In genomic region chr7:64946772-64947171, GRCh38 we compare ENCODE assay signal across 9 cellular contexts. TPM values are rescaled to one million over a fixed set of nuclear protein-coding genes. Genes with fewer than 3 reads are reported as not detected.
DNase-seq lines count a peak whose midpoint lies in the region; ATAC-seq and TF ChIP-seq lines count a peak whose summit lies in the region.
"Had no signal": no experiment of that assay in that cellular context is flagged by ENCODE, and none has a peak within 500 bp of the region (broad histone marks: within the 10 kb centered on the region; RNA-seq: fewer than 3 reads in every experiment).

No MANE protein-coding gene starts in this region.

- no peak overlapping the region for H3K27ac ChIP-seq in CD4-positive, alpha-beta T cell (ENCODE audit: low read depth, low read length)

- H3K9me3 Mint-ChIP-seq in activated CD4-positive, alpha-beta T cell treated with anti-CD3 and anti-CD28 coated beads, Interleukin-2, amount 10 ng/mL, durations not matched to agents 24 days and 14 days: no peaks in the 10 kb centered on the region
- no peaks in the 10 kb centered on the region for H3K9me3 Mint-ChIP-seq in stimulated activated effector memory CD8-positive, alpha-beta T cell treated with anti-CD3 and anti-CD28 coated beads, Interleukin-12 subunit alpha, Interleukin-12 subunit beta, amount 100 ng/mL, for 72 hours
- no peaks in the 10 kb centered on the region for H3K9me3 Mint-ChIP-seq in CD4-positive, alpha-beta T cell
- H3K9me3 Mint-ChIP-seq: central memory CD8-positive, alpha-beta T cell had no signal

- no peaks in the 10 kb centered on the region for H3K36me3 Mint-ChIP-seq in activated CD4-positive, alpha-beta T cell treated with anti-CD3 and anti-CD28 coated beads, Interleukin-2, amount 10 ng/mL, durations not matched to agents 24 days and 14 days (ENCODE audit: low read depth)
- H3K36me3 Mint-ChIP-seq in stimulated activated effector memory CD8-positive, alpha-beta T cell treated with anti-CD3 and anti-CD28 coated beads, Interleukin-12 subunit alpha, Interleukin-12 subunit beta, amount 100 ng/mL, for 72 hours: no peaks in the 10 kb centered on the region
- H3K36me3 Mint-ChIP-seq in CD4-positive, alpha-beta T cell (ENCODE audit: low read depth): no peaks in the 10 kb centered on the region

- intact Hi-C loops in activated CD4-positive, alpha-beta T cell treated with anti-CD3 and anti-CD28 coated beads, Interleukin-2, amount 10 ng/mL, durations not matched to agents 24 days and 14 days (cut with micrococcal nuclease): no loop called here
- intact Hi-C loops in head of caudate nucleus (cut with DNase I): no loop called here
- intact Hi-C loops in CD4-positive, alpha-beta T cell (cut with DNase I, micrococcal nuclease): no loop called here

- H3K9me3 ChIP-seq in CD4-positive, alpha-beta T cell (ENCODE audit: control insufficient read depth, low read length): no peaks in the 10 kb centered on the region

- no peak for TF ChIP-seq CTCF in CD4-positive, alpha-beta T cell (IDR thresholded peaks at IDR 0.05)

- H3K27ac Mint-ChIP-seq in activated CD4-positive, alpha-beta T cell treated with anti-CD3 and anti-CD28 coated beads, Interleukin-2, amount 10 ng/mL, durations not matched to agents 24 days and 14 days: no peak overlapping the region
- H3K27ac Mint-ChIP-seq in stimulated activated effector memory CD8-positive, alpha-beta T cell treated with anti-CD3 and anti-CD28 coated beads, Interleukin-12 subunit alpha, Interleukin-12 subunit beta, amount 100 ng/mL, for 72 hours: no peak overlapping the region
- no peak overlapping the region for H3K27ac Mint-ChIP-seq in CD4-positive, alpha-beta T cell

- POLR2A ChIA-PET in CD4-positive, alpha-beta T cell (lab: Charles Lee): no interaction called here

- no peaks in the 10 kb centered on the region for H3K4me1 Mint-ChIP-seq in activated CD4-positive, alpha-beta T cell treated with anti-CD3 and anti-CD28 coated beads, Interleukin-2, amount 10 ng/mL, durations not matched to agents 24 days and 14 days
- H3K4me1 Mint-ChIP-seq in stimulated activated effector memory CD8-positive, alpha-beta T cell treated with anti-CD3 and anti-CD28 coated beads, Interleukin-12 subunit alpha, Interleukin-12 subunit beta, amount 100 ng/mL, for 72 hours: no peaks in the 10 kb centered on the region
- peaks cover 5% of the 10 kb centered on the region for H3K4me1 Mint-ChIP-seq in CD4-positive, alpha-beta T cell (ENCODE audit: low read depth)
- H3K4me1 Mint-ChIP-seq: central memory CD8-positive, alpha-beta T cell had no signal

- H3K27me3 Mint-ChIP-seq in activated CD4-positive, alpha-beta T cell treated with anti-CD3 and anti-CD28 coated beads, Interleukin-2, amount 10 ng/mL, durations not matched to agents 24 days and 14 days: peaks cover 28% of the 10 kb centered on the region
- peaks cover 65% of the 10 kb centered on the region for H3K27me3 Mint-ChIP-seq in CD4-positive, alpha-beta T cell

- CTCF ChIA-PET in CD4-positive, alpha-beta T cell (lab: Charles Lee): no interaction called here

- H3K4me3 Mint-ChIP-seq in activated CD4-positive, alpha-beta T cell treated with anti-CD3 and anti-CD28 coated beads, Interleukin-2, amount 10 ng/mL, durations not matched to agents 24 days and 14 days: no peak overlapping the region
- no peak overlapping the region for H3K4me3 Mint-ChIP-seq in stimulated activated effector memory CD8-positive, alpha-beta T cell treated with anti-CD3 and anti-CD28 coated beads, Interleukin-12 subunit alpha, Interleukin-12 subunit beta, amount 100 ng/mL, for 72 hours
- H3K4me3 Mint-ChIP-seq in CD4-positive, alpha-beta T cell: no peak overlapping the region
- H3K4me3 Mint-ChIP-seq: central memory CD8-positive, alpha-beta T cell had no signal

- H3K27me3 ChIP-seq in CD4-positive, alpha-beta T cell (ENCODE audit: control insufficient read depth, insufficient read depth, low read length): peaks cover 56% of the 10 kb centered on the region

- DNase-seq in activated CD4-positive, alpha-beta T cell treated with anti-CD3 and anti-CD28 coated beads, Interleukin-2, amount 10 ng/mL, durations not matched to agents 24 days and 14 days: peak; percentile 57
- no peak for DNase-seq in activated CD4-positive, alpha-beta T cell treated with anti-CD3 and anti-CD28 coated beads for 4 hours
- DNase-seq in SK-N-DZ (ENCODE audit: low spot score) (peak; percentile 75), head of caudate nucleus (peak in 24 of 42 donors; percentile 6 to 55 (median 32)), NCI-H2029 treated with DMSO at 0.1 percent for 48 hours (lab: John Stamatoyannopoulos, UW) (no peak)
- DNase-seq in stimulated activated effector memory CD8-positive, alpha-beta T cell treated with anti-CD3 and anti-CD28 coated beads, Interleukin-12 subunit alpha, Interleukin-12 subunit beta, amount 100 ng/mL, for 72 hours (ENCODE audit: low spot score in 2 of 2): no peak
- DNase-seq in CD4-positive, alpha-beta T cell: no peak

- peak; percentile 64 for ATAC-seq in stimulated activated effector memory CD8-positive, alpha-beta T cell treated with anti-CD3 and anti-CD28 coated beads, Interleukin-12 subunit alpha, Interleukin-12 subunit beta, amount 100 ng/mL, for 72 hours
- ATAC-seq in CD4-positive, alpha-beta T cell (ENCODE audit: poor library complexity): no peak
- ATAC-seq in GM18511 (IDR thresholded peaks at IDR 0.05; ENCODE audit: unreplicated experiment): no peak

RNA-seq across cellular contexts. Expression of gene ZNF273, which starts 43.7 kb away (rescaled TPM):
- total RNA-seq in activated CD4-positive, alpha-beta T cell treated with anti-CD3 and anti-CD28 coated beads, Interleukin-2, amount 10 ng/mL, durations not matched to agents 24 days and 14 days: 8.7 and 9.4 TPM in 2 replicates
- polyA plus RNA-seq in SK-N-DZ (2014; cell fraction: cytosol; rRNA removed): 12.1 and 17.3 TPM in 2 replicates
- polyA plus RNA-seq in SK-N-DZ (2014; cell fraction: nucleus; rRNA removed): 7.4 and 12.8 TPM in 2 replicates
- 1 to 10 TPM; 6.8 TPM for total RNA-seq in CD4-positive, alpha-beta T cell

RNA-seq across cellular contexts. Expression of gene ZNF117, which starts 44.1 kb away (rescaled TPM):
- 2.4 and 3.6 TPM in 2 replicates for total RNA-seq in activated CD4-positive, alpha-beta T cell treated with anti-CD3 and anti-CD28 coated beads, Interleukin-2, amount 10 ng/mL, durations not matched to agents 24 days and 14 days
- polyA plus RNA-seq in SK-N-DZ (2014; cell fraction: cytosol; rRNA removed): 13.1 and 14.2 TPM in 2 replicates
- 75.6 and 106 TPM in 2 replicates for polyA plus RNA-seq in SK-N-DZ (2014; cell fraction: nucleus; rRNA removed)
- total RNA-seq in CD4-positive, alpha-beta T cell: 1 to 10 TPM; 1.9 to 2.2 TPM

RNA-seq across cellular contexts. Expression of gene ERV3-1, which starts 59.7 kb away (rescaled TPM):
- total RNA-seq in activated CD4-positive, alpha-beta T cell treated with anti-CD3 and anti-CD28 coated beads, Interleukin-2, amount 10 ng/mL, durations not matched to agents 24 days and 14 days: 7.4 and 9.5 TPM in 2 replicates
- polyA plus RNA-seq in SK-N-DZ (2014; cell fraction: cytosol; rRNA removed): 8.6 and 12.4 TPM in 2 replicates
- 58.9 and 84.1 TPM in 2 replicates for polyA plus RNA-seq in SK-N-DZ (2014; cell fraction: nucleus; rRNA removed)
- total RNA-seq in CD4-positive, alpha-beta T cell: 10 to 100 TPM; 16.6 to 17.2 TPM

Comparison
In these comparisons a context has a peak if more than half of its experiments do, and no peak if none do; other contexts are left out.
1. DNase-seq: peak in activated CD4-positive, alpha-beta T cell treated with anti-CD3 and anti-CD28 coated beads, Interleukin-2, amount 10 ng/mL, durations not matched to agents 24 days and 14 days (single experiment), SK-N-DZ (single experiment) and head of caudate nucleus (24 of 42); none in activated CD4-positive, alpha-beta T cell treated with anti-CD3 and anti-CD28 coated beads for 4 hours (0 of 2), stimulated activated effector memory CD8-positive, alpha-beta T cell treated with anti-CD3 and anti-CD28 coated beads, Interleukin-12 subunit alpha, Interleukin-12 subunit beta, amount 100 ng/mL, for 72 hours (0 of 2), CD4-positive, alpha-beta T cell (0 of 10) and NCI-H2029 treated with DMSO at 0.1 percent for 48 hours (single experiment).